Comparison of ENCODE assay signal across 1 cellular context in genomic region chr5:92939428-92939827, GRCh38.
TF ChIP-seq lines count a peak whose summit lies in the region.

No MANE protein-coding gene starts in this region.

TF ChIP-seq in WTC11, 78 proteins besides CTCF, POLR2A, EP300 and RAD21 (continued from another document):
- TF ChIP-seq HMGXB4 (CRISPR knock-in tag; IDR thresholded peaks at IDR 0.05) (no peak), ZMAT4 (CRISPR knock-in tag; IDR thresholded peaks at IDR 0.05) (no peak), ZNF512 (CRISPR knock-in tag; IDR thresholded peaks at IDR 0.05; ENCODE audit: borderline replicate concordance) (no peak), MYBL2 (CRISPR knock-in tag; IDR thresholded peaks at IDR 0.05) (no peak), ZSCAN18 (CRISPR knock-in tag; IDR thresholded peaks at IDR 0.05) (no peak), NR3C1 (CRISPR knock-in tag; conservative IDR thresholded peaks at IDR 0.05; ENCODE audit: low read depth) (no peak), RELA (CRISPR knock-in tag; IDR thresholded peaks at IDR 0.05; ENCODE audit: borderline replicate concordance) (no peak), ETV6 (CRISPR knock-in tag; IDR thresholded peaks at IDR 0.05) (no peak), FOXP4 (CRISPR knock-in tag; IDR thresholded peaks at IDR 0.05) (no peak), ZNF232 (CRISPR knock-in tag; IDR thresholded peaks at IDR 0.05) (no peak), E2F4 (CRISPR knock-in tag; IDR thresholded peaks at IDR 0.05; ENCODE audit: borderline replicate concordance, low read depth) (no peak), KAT7 (CRISPR knock-in tag; IDR thresholded peaks at IDR 0.05; ENCODE audit: borderline replicate concordance) (no peak), CREB1 (CRISPR knock-in tag; IDR thresholded peaks at IDR 0.05) (no peak)
